In the genomic region with DNA sequence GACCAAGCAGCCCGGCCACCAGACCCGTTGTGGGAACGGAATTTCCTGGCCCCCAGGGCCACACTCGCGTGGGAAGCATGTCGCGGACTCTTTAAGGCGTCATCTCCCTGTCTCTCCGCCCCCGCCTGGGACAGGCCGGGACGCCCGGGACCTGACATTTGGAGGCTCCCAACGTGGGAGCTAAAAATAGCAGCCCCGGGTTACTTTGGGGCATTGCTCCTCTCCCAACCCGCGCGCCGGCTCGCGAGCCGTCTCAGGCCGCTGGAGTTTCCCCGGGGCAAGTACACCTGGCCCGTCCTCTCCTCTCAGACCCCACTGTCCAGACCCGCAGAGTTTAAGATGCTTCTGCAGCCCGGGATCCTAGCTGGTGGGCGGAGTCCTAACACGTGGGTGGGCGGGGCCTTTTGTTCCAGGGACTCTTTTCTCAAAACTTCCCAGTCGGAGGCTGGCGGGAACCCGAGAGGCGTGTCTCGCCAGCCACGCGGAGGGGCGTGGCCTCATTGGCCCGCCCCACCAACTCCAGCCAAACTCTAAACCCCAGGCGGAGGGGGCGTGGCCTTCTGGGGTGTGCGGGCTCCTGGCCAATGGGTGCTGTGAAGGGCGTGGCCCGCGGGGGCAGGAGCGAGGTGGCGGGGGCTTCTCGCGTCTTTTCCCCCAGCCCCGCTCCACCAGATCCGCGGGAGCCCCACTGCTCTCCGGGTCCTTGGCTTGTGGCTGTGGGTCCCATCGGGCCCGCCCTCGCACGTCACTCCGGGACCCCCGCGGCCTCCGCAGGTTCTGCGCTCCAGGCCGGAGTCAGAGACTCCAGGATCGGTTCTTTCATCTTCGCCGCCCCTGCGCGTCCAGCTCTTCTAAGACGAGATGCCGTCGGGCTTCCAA, we compare ENCODE assay signal across 8 cellular contexts. TPM values are rescaled to one million over a fixed set of nuclear protein-coding genes. Genes with fewer than 3 reads are reported as not detected.
DNase-seq lines count a peak whose midpoint lies in the region; FAIRE-seq and TF ChIP-seq lines count a peak whose summit lies in the region.

Gene SLC2A4, plus strand, starts transcription at position 645 of the 879 bp plus-strand sequence. Its CDS starts 217 bp downstream, at position 862.

- no peak within 1 kb of the TSS for H3K27ac ChIP-seq in SJSA1

- peaks cover 21% of the 10 kb centered on the region for H3K4me1 Mint-ChIP-seq in neural crest cell
- peaks cover 23% of the 10 kb centered on the region for H3K4me1 Mint-ChIP-seq in stimulated activated naive CD8-positive, alpha-beta T cell treated with anti-CD3 and anti-CD28 coated beads, Interleukin-15, Interleukin-2, amounts not matched to agents 100 ng/mL and 50 ng/mL, for 24 hours (ENCODE audit: low read depth)

- H3K36me3 ChIP-seq in SJSA1, result no peaks in the 10 kb centered on the region

- H3K9me3 Mint-ChIP-seq in neural crest cell, result no peaks in the 10 kb centered on the region
- no peaks in the 10 kb centered on the region for H3K9me3 Mint-ChIP-seq in stimulated activated naive CD8-positive, alpha-beta T cell treated with anti-CD3 and anti-CD28 coated beads, Interleukin-15, Interleukin-2, amounts not matched to agents 100 ng/mL and 50 ng/mL, for 24 hours

- no peaks in the 10 kb centered on the region for H3K9me3 ChIP-seq in SJSA1 (replicated peaks)

- DNase-seq in AG20443 (ENCODE audit: low spot score), result peak; percentile 97
- peak; percentile 97 for DNase-seq in GM19239 (ENCODE audit: insufficient read length, low spot score)
- DNase-seq in KG1 (lab: John Stamatoyannopoulos, UW), result peak; percentile 35
- DNase-seq in SJSA1 (ENCODE audit: low read depth in 1 of 2, low spot score in 2 of 2), result peak; percentile 91
- peak; percentile 87 for DNase-seq in activated naive CD4-positive, alpha-beta T cell treated with Interleukin-2 at 50 U/mL for 16 hours
- DNase-seq in foreskin fibroblast, result peak; percentile 95 to 98
- DNase-seq in neural crest cell (ENCODE audit: low read depth, low spot score), result peak; percentile 96

- peak; percentile 75 for FAIRE-seq in GM19239 (lab: Jason Lieb, UNC)

- H3K27ac Mint-ChIP-seq in neural crest cell (ENCODE audit: unreplicated experiment), result no peak within 1 kb of the TSS
- peak within 1 kb of the TSS; percentile 85 for H3K27ac Mint-ChIP-seq in stimulated activated naive CD8-positive, alpha-beta T cell treated with anti-CD3 and anti-CD28 coated beads, Interleukin-15, Interleukin-2, amounts not matched to agents 100 ng/mL and 50 ng/mL, for 24 hours

- H3K27me3 ChIP-seq in SJSA1 (replicated peaks), result peaks cover 20% of the 10 kb centered on the region

- peak within 1 kb of the TSS; percentile 90 for H3K4me3 Mint-ChIP-seq in neural crest cell
- H3K4me3 Mint-ChIP-seq in stimulated activated naive CD8-positive, alpha-beta T cell treated with anti-CD3 and anti-CD28 coated beads, Interleukin-15, Interleukin-2, amounts not matched to agents 100 ng/mL and 50 ng/mL, for 24 hours, result peak within 1 kb of the TSS; percentile 77

- H3K27me3 Mint-ChIP-seq in neural crest cell (ENCODE audit: low read depth), result peaks cover 30% of the 10 kb centered on the region
- peaks cover 22% of the 10 kb centered on the region for H3K27me3 Mint-ChIP-seq in stimulated activated naive CD8-positive, alpha-beta T cell treated with anti-CD3 and anti-CD28 coated beads, Interleukin-15, Interleukin-2, amounts not matched to agents 100 ng/mL and 50 ng/mL, for 24 hours

- no peak for TF ChIP-seq CTCF in foreskin fibroblast (IDR thresholded peaks at IDR 0.05; ENCODE audit: low read depth, low read length)
- TF ChIP-seq CTCF in neural crest cell (conservative IDR thresholded peaks at IDR 0.05), result no peak

- H3K4me3 ChIP-seq in SJSA1 (peak within 1 kb of the TSS; percentile 35), foreskin fibroblast (ENCODE audit: low read depth in 1 of 2, low read length in 2 of 2) (peak within 1 kb of the TSS; percentile 45 to 52)

- no peaks in the 10 kb centered on the region for H3K36me3 Mint-ChIP-seq in neural crest cell (ENCODE audit: low read depth)
- no peaks in the 10 kb centered on the region for H3K36me3 Mint-ChIP-seq in stimulated activated naive CD8-positive, alpha-beta T cell treated with anti-CD3 and anti-CD28 coated beads, Interleukin-15, Interleukin-2, amounts not matched to agents 100 ng/mL and 50 ng/mL, for 24 hours (ENCODE audit: low read depth)

- H3K4me1 ChIP-seq in SJSA1 (replicated peaks), result peaks cover 18% of the 10 kb centered on the region

RNA-seq across cellular contexts. Expression of gene SLC2A4, which starts in this region (rescaled TPM):
- 0.32 TPM in 1 of 2 replicates, not detected in the other for total RNA-seq in SJSA1 (2014; rRNA removed; shearing (Covaris generic))
- 5.8 and 6.1 TPM in 2 replicates for total RNA-seq in neural crest cell

Comparison
In these comparisons a context has a peak if more than half of its experiments do, and no peak if none do; other contexts are left out.
1. Peak in DNase-seq and H3K4me3 ChIP-seq in SJSA1; RNA of the gene not detected or under 1 TPM.
2. DNase-seq: peak in every context shown above with its lines; median percentile 97 in AG20443; 97 in GM19239; 96 in foreskin fibroblast; 96 in neural crest cell; 91 in SJSA1; 87 in activated naive CD4-positive, alpha-beta T cell treated with Interleukin-2 at 50 U/mL for 16 hours; 35 in KG1.